ENCODE assay signal across 16 cellular contexts in genomic region chr2:66604911-66605310, GRCh38.
DNase-seq lines count a peak whose midpoint lies in the region; TF ChIP-seq lines count a peak whose summit lies in the region.
"Had no signal": no experiment of that assay in that cellular context is flagged by ENCODE, and none has a peak within 500 bp of the region (broad histone marks: within the 10 kb centered on the region; RNA-seq: fewer than 3 reads in every experiment).

No MANE protein-coding gene starts in this region.

- H3K27me3 ChIP-seq in neural progenitor cell (no peaks in the 10 kb centered on the region), uterus (no peaks in the 10 kb centered on the region), ascending aorta (no peaks in the 10 kb centered on the region), GM23248 (replicated peaks; ENCODE audit: insufficient read depth) (no peaks in the 10 kb centered on the region)

- H3K27ac Mint-ChIP-seq in brain = peak overlapping the region in 3 of 5 experiments; percentile 3 to 56 (median 13)
- peak overlapping the region in 2 of 3 experiments; percentile 5 to 61 for H3K27ac Mint-ChIP-seq in nephron
- H3K27ac Mint-ChIP-seq in neural progenitor cell = peak overlapping the region; percentile 70
- H3K27ac Mint-ChIP-seq in HFFc6 = no peak overlapping the region
- H3K27ac Mint-ChIP-seq: H9 had no signal

- no peak overlapping the region for H2AFZ ChIP-seq in neural progenitor cell (replicated peaks)
- H2AFZ ChIP-seq in GM23248 = no peak overlapping the region

- H3K27me3 Mint-ChIP-seq in brain (no peaks in the 10 kb centered on the region), nephron (ENCODE audit: low read depth) (no peaks in the 10 kb centered on the region), neural progenitor cell (ENCODE audit: insufficient read depth, low read depth) (peaks cover 2% of the 10 kb centered on the region), HFFc6 (ENCODE audit: insufficient read depth) (peaks cover 2% of the 10 kb centered on the region; the same call in 1 of the 2 replicates)
- H3K27me3 Mint-ChIP-seq: CD4-positive, alpha-beta memory T cell had no signal

- peaks cover 0 to 9% (median 0%) of the 10 kb centered on the region in 5 experiments for H3K9me3 Mint-ChIP-seq in brain
- no peaks in the 10 kb centered on the region for H3K9me3 Mint-ChIP-seq in nephron
- no peaks in the 10 kb centered on the region for H3K9me3 Mint-ChIP-seq in neural progenitor cell
- no peaks in the 10 kb centered on the region for H3K9me3 Mint-ChIP-seq in HFFc6
- H3K9me3 Mint-ChIP-seq: H9 had no signal

- H3K36me3 ChIP-seq in neural progenitor cell (no peaks in the 10 kb centered on the region), uterus (no peaks in the 10 kb centered on the region), ascending aorta (no peaks in the 10 kb centered on the region), GM23248 (ENCODE audit: low read depth) (no peaks in the 10 kb centered on the region)

- H3K4me1 ChIP-seq in neural progenitor cell (peaks cover 17% of the 10 kb centered on the region), uterus (no peaks in the 10 kb centered on the region), ascending aorta (no peaks in the 10 kb centered on the region), GM23248 (ENCODE audit: insufficient read depth) (no peaks in the 10 kb centered on the region)

- peak overlapping the region in 3 of 5 experiments; percentile 3 to 32 (median 19) for H3K4me3 Mint-ChIP-seq in brain
- no peak overlapping the region for H3K4me3 Mint-ChIP-seq in nephron
- peak overlapping the region; percentile 13 for H3K4me3 Mint-ChIP-seq in neural progenitor cell
- no peak overlapping the region for H3K4me3 Mint-ChIP-seq in HFFc6
- H3K4me3 Mint-ChIP-seq: H9 had no signal

- H4K20me1 ChIP-seq in neural progenitor cell (ENCODE audit: low read depth) (no peaks in the 10 kb centered on the region), GM23248 (ENCODE audit: insufficient read depth) (no peaks in the 10 kb centered on the region)

- H3F3A ChIP-seq in neural progenitor cell (ENCODE audit: low read depth) (peaks cover 13% of the 10 kb centered on the region), GM23248 (ENCODE audit: insufficient read depth) (no peaks in the 10 kb centered on the region)

- DNase-seq in neural progenitor cell (ENCODE audit: low spot score) (peak; percentile 69), uterus (no peak), HFFc6 (no peak), ascending aorta (ENCODE audit: low spot score in 2 of 2) (no peak), GM23248 (no peak), HUDEP-2 (lab: John Stamatoyannopoulos, UW; ENCODE audit: unreplicated experiment in 76 of 76) (no peak)
- DNase-seq: C1 segment of cervical spinal cord; Calu3; CD4-positive, alpha-beta memory T cell; COR-L47; DMS53; DMS79 treated with DMSO at 0.1 percent for 48 hours; GF-D8; H9 had no signal

- H3K9ac ChIP-seq in neural progenitor cell (no peak overlapping the region), GM23248 (no peak overlapping the region)

- H3K4me3 ChIP-seq in neural progenitor cell (no peak overlapping the region), uterus (no peak overlapping the region), ascending aorta (no peak overlapping the region), GM23248 (no peak overlapping the region)

- H3K4me1 Mint-ChIP-seq in brain = peaks cover 26% of the 10 kb centered on the region
- H3K4me1 Mint-ChIP-seq in nephron = peaks cover 16% of the 10 kb centered on the region
- H3K4me1 Mint-ChIP-seq in neural progenitor cell = peaks cover 27% of the 10 kb centered on the region
- H3K4me1 Mint-ChIP-seq in HFFc6 (ENCODE audit: low read depth) = no peaks in the 10 kb centered on the region
- H3K4me1 Mint-ChIP-seq: CD4-positive, alpha-beta memory T cell; H9 had no signal

- H3K27ac ChIP-seq in neural progenitor cell (peak overlapping the region; percentile 47), uterus (peak overlapping the region; percentile 74 to 75), ascending aorta (no peak overlapping the region), GM23248 (no peak overlapping the region)

- no peaks in the 10 kb centered on the region for H3K9me2 ChIP-seq in GM23248 (ENCODE audit: insufficient read depth)

- in situ Hi-C loops in GM23248 (cut with MboI) = no loop called here

- no peaks in the 10 kb centered on the region for H3K36me3 Mint-ChIP-seq in brain
- H3K36me3 Mint-ChIP-seq in nephron (ENCODE audit: low read depth) = no peaks in the 10 kb centered on the region
- H3K36me3 Mint-ChIP-seq in neural progenitor cell = no peaks in the 10 kb centered on the region
- no peaks in the 10 kb centered on the region for H3K36me3 Mint-ChIP-seq in HFFc6 (ENCODE audit: low read depth)
- H3K36me3 Mint-ChIP-seq: CD4-positive, alpha-beta memory T cell had no signal

- no peaks in the 10 kb centered on the region for H3K79me2 ChIP-seq in neural progenitor cell (ENCODE audit: low read depth)
- H3K79me2 ChIP-seq in GM23248 (ENCODE audit: insufficient read depth) = no peaks in the 10 kb centered on the region

- TF ChIP-seq CTCF in brain (conservative IDR thresholded peaks at IDR 0.05) = no peak
- no peak for TF ChIP-seq CTCF in nephron (IDR thresholded peaks at IDR 0.05; ENCODE audit: unreplicated experiment in 3 of 3)
- TF ChIP-seq CTCF in neural progenitor cell (IDR thresholded peaks at IDR 0.05) = no peak
- TF ChIP-seq CTCF in uterus (IDR thresholded peaks at IDR 0.05) = no peak
- no peak for TF ChIP-seq CTCF in HFFc6 (IDR thresholded peaks at IDR 0.05)
- no peak for TF ChIP-seq CTCF in ascending aorta (IDR thresholded peaks at IDR 0.05)

- H3K9me3 ChIP-seq in neural progenitor cell (ENCODE audit: low read depth) = no peaks in the 10 kb centered on the region
- H3K9me3 ChIP-seq in uterus = no peaks in the 10 kb centered on the region
- H3K9me3 ChIP-seq in ascending aorta = no peaks in the 10 kb centered on the region
- H3K9me3 ChIP-seq in GM23248 (ENCODE audit: low read depth) = no peaks in the 10 kb centered on the region

- 76 to 79% methylated on average over 7 of the region's 7 CpGs for WGBS in GM23248 (ENCODE audit: low coverage in 1 of 2, low lambda C conversion rate in 2 of 2, missing lambda C conversion rate in 2 of 2), 2 experiments

- intact Hi-C loops in uterus (cut with DNase I; ENCODE audit: low total_unique reads) = no loop called here
- intact Hi-C loops in ascending aorta (cut with DNase I) = no loop called here

- TF ChIP-seq POLR2A in uterus (IDR thresholded peaks at IDR 0.05) = no peak

- H3K4me2 ChIP-seq in neural progenitor cell (peak overlapping the region; percentile 51), GM23248 (ENCODE audit: unreplicated experiment) (no peak overlapping the region)

Comparison
In these comparisons a context has a peak if more than half of its experiments do, and no peak if none do; other contexts are left out.
1. H3K4me3 Mint-ChIP-seq: peak in brain (3 of 5) and neural progenitor cell (single experiment); none in nephron (0 of 3) and HFFc6 (single experiment).
2. H3K27ac ChIP-seq: peak in neural progenitor cell (single experiment) and uterus (2 of 2); none in ascending aorta (0 of 2) and GM23248 (single experiment).